ENCODE assay signal across 15 cellular contexts in the genomic region with DNA sequence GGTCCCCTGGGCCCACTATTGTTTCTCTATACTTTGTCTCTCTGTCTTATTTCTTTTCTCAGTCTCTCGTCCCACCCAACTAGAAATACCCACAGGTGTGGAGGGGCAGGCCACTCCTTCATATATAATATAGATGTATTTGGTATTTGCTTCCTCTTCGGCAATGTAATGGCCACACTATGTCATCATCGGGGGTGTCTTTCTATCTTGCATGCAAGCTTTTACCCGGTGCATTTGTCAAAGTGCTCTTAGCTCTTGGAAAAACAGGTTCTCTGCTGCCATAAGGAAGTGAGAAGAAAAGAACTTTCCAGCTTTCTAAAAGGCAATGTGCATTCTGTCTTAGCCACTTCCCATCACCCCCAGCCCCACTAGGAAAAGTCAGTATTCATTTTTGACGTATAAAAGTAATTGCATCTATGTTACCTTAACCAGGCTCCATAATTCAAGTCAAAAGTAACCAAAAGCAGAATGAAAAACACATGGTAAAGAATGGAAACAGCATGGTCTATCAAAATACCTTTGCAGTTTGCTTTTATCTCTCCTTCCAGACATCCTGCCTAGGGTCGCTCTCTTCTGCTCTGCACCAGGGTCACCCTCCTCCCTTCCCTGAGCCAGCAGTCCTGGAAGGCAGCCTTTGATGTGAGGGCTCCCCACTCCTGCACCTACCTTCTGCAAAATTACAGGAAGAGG. TPM values are rescaled to one million over a fixed set of nuclear protein-coding genes. Genes with fewer than 3 reads are reported as not detected.
DNase-seq lines count a peak whose midpoint lies in the region; ATAC-seq and TF ChIP-seq lines count a peak whose summit lies in the region.
"Had no signal": no experiment of that assay in that cellular context is flagged by ENCODE, and none has a peak within 500 bp of the region (broad histone marks: within the 10 kb centered on the region; RNA-seq: fewer than 3 reads in every experiment).

No MANE protein-coding gene starts in this region.

- CTCF ChIA-PET in CD8-positive, alpha-beta T cell (lab: Charles Lee): no interaction called here
- CTCF ChIA-PET in T-cell (lab: Charles Lee): interaction anchor here in 1 of 2 donors (0.5 kb wide), 1 partner anchor 193 kb away, joined by 3 read pairs; no protein-coding TSS in a partner anchor

- no peak overlapping the region for H3K14ac ChIP-seq in mesenchymal stem cell (ENCODE audit: low read length in 2 of 2)

- no peak overlapping the region for H4K8ac ChIP-seq in mesenchymal stem cell (ENCODE audit: low read length)

- no peak overlapping the region for H2BK5ac ChIP-seq in mesenchymal stem cell (ENCODE audit: low read depth, low read length, poor library complexity, severe bottlenecking)

- 69% methylated on average over 4 of the region's 6 CpGs for WGBS in mesenchymal stem cell

- H3K27me3 ChIP-seq in CD8-positive, alpha-beta T cell (ENCODE audit: insufficient read depth, low read length): no peaks in the 10 kb centered on the region
- H3K27me3 ChIP-seq in mesenchymal stem cell (ENCODE audit: control insufficient read depth in 1 of 2, insufficient read depth in 1 of 2, low read length in 2 of 2): peaks cover 0 to 61% of the 10 kb centered on the region in 2 experiments
- H3K27me3 ChIP-seq in MM.1S (replicated peaks; ENCODE audit: insufficient read depth, low read length): no peaks in the 10 kb centered on the region

- no peak overlapping the region for H3K27ac Mint-ChIP-seq in CD8-positive, alpha-beta T cell
- H3K27ac Mint-ChIP-seq in T-cell: peak overlapping the region; percentile 21 to 72
- H3K27ac Mint-ChIP-seq: activated CD4-positive, alpha-beta T cell treated with anti-CD3 and anti-CD28 coated beads, Interleukin-2, amount 10 ng/mL, durations not matched to agents 7 days and 5 days had no signal

- H3K36me3 ChIP-seq in CD8-positive, alpha-beta T cell (ENCODE audit: insufficient read depth, low read length): no peaks in the 10 kb centered on the region
- H3K36me3 ChIP-seq in mesenchymal stem cell (ENCODE audit: control insufficient read depth in 1 of 2, insufficient read depth in 2 of 2, low read depth in 1 of 2, low read length in 2 of 2) (no peaks in the 10 kb centered on the region), MM.1S (replicated peaks; ENCODE audit: insufficient read depth, low read length) (no peaks in the 10 kb centered on the region)

- H3K79me2 ChIP-seq in MM.1S (ENCODE audit: low read length): no peaks in the 10 kb centered on the region
- H3K79me2 ChIP-seq: parathyroid adenoma had no signal

- no peak overlapping the region for H2BK12ac ChIP-seq in mesenchymal stem cell (ENCODE audit: low read length in 2 of 2)

- H3K9ac ChIP-seq in mesenchymal stem cell (ENCODE audit: low read length) (no peak overlapping the region), MM.1S (ENCODE audit: low read length) (no peak overlapping the region)
- H3K9ac ChIP-seq: parathyroid adenoma had no signal

- intact Hi-C loops in CD8-positive, alpha-beta T cell (cut with DNase I, micrococcal nuclease): no loop called here

- H3K36me3 Mint-ChIP-seq in CD8-positive, alpha-beta T cell: no peaks in the 10 kb centered on the region
- no peaks in the 10 kb centered on the region for H3K36me3 Mint-ChIP-seq in T-cell

- no peak overlapping the region for H3K27ac ChIP-seq in CD8-positive, alpha-beta T cell (ENCODE audit: low read depth, low read length)
- peak overlapping the region; percentile 67 for H3K27ac ChIP-seq in caudate nucleus (ENCODE audit: low read depth, low read length)
- H3K27ac ChIP-seq in mesenchymal stem cell (ENCODE audit: low read length, poor library complexity, severe bottlenecking): no peak overlapping the region
- H3K27ac ChIP-seq in MM.1S (ENCODE audit: low read length): no peak overlapping the region
- H3K27ac ChIP-seq: parathyroid adenoma had no signal

- peak overlapping the region; percentile 54 for H2BK15ac ChIP-seq in mesenchymal stem cell (ENCODE audit: low read depth, poor library complexity, severe bottlenecking)

- peak overlapping the region; percentile 13 to 55 for H3K18ac ChIP-seq in mesenchymal stem cell (ENCODE audit: low read depth in 1 of 2, low read length in 2 of 2)

- peaks cover 4% of the 10 kb centered on the region for H3K27me3 Mint-ChIP-seq in CD8-positive, alpha-beta T cell (ENCODE audit: low read depth)
- peaks cover 8 to 14% of the 10 kb centered on the region in 2 donors for H3K27me3 Mint-ChIP-seq in T-cell

- no peak overlapping the region for H3K4me2 ChIP-seq in mesenchymal stem cell (ENCODE audit: low read length, poor library complexity, severe bottlenecking)
- no peak overlapping the region for H3K4me2 ChIP-seq in MM.1S (ENCODE audit: low read depth, low read length)

- peak overlapping the region; percentile 54 for H4K91ac ChIP-seq in mesenchymal stem cell (ENCODE audit: low read length)

- H3K79me1 ChIP-seq in mesenchymal stem cell (replicated peaks; ENCODE audit: low read length, poor library complexity, severe bottlenecking): no peaks in the 10 kb centered on the region

- H3K4me3 ChIP-seq in CD8-positive, alpha-beta T cell (ENCODE audit: low read depth, low read length): no peak overlapping the region
- no peak overlapping the region for H3K4me3 ChIP-seq in mesenchymal stem cell (ENCODE audit: insufficient read depth in 1 of 2, low read depth in 1 of 2, low read length in 2 of 2)
- H3K4me3 ChIP-seq in MM.1S (ENCODE audit: low read length): no peak overlapping the region

- peaks cover 27% of the 10 kb centered on the region for H3K4me1 Mint-ChIP-seq in CD8-positive, alpha-beta T cell (ENCODE audit: low read depth)
- peaks cover 23 to 32% (median 26%) of the 10 kb centered on the region in 3 donors for H3K4me1 Mint-ChIP-seq in T-cell

- no peaks in the 10 kb centered on the region for H4K20me1 ChIP-seq in MM.1S (ENCODE audit: insufficient read depth, low read length)

- H2AK5ac ChIP-seq in mesenchymal stem cell (ENCODE audit: low read length, severe bottlenecking): no peak overlapping the region

- H3K23ac ChIP-seq in mesenchymal stem cell (ENCODE audit: low read length in 2 of 2): no peak overlapping the region

- peak overlapping the region; percentile 63 for H3K4me3 Mint-ChIP-seq in CD8-positive, alpha-beta T cell
- peak overlapping the region; percentile 8 to 79 (median 48) for H3K4me3 Mint-ChIP-seq in T-cell

- H3K4ac ChIP-seq in mesenchymal stem cell (ENCODE audit: low read depth in 1 of 2, low read length in 2 of 2): no peak overlapping the region

- peaks cover 25% of the 10 kb centered on the region for H3K4me1 ChIP-seq in CD8-positive, alpha-beta T cell (ENCODE audit: insufficient read depth, low read length)
- no peaks in the 10 kb centered on the region for H3K4me1 ChIP-seq in mesenchymal stem cell (ENCODE audit: control insufficient read depth, insufficient read depth, low read depth, low read length)
- H3K4me1 ChIP-seq in MM.1S (ENCODE audit: low read length): no peaks in the 10 kb centered on the region
- H3K4me1 ChIP-seq: parathyroid adenoma had no signal

- no peaks in the 10 kb centered on the region for H3K9me2 ChIP-seq in MM.1S (replicated peaks; ENCODE audit: insufficient read depth, low read length)

- H2AFZ ChIP-seq in mesenchymal stem cell (ENCODE audit: low read depth, low read length): no peak overlapping the region
- H2AFZ ChIP-seq in MM.1S (ENCODE audit: low read length): no peak overlapping the region
- H2AFZ ChIP-seq: parathyroid adenoma had no signal

- H3F3A ChIP-seq in MM.1S (ENCODE audit: insufficient read depth, low read length): no peaks in the 10 kb centered on the region

- POLR2A ChIA-PET in CD8-positive, alpha-beta T cell (lab: Charles Lee): no interaction called here
- POLR2A ChIA-PET in T-cell (lab: Charles Lee): no interaction called here

- H3K9me3 Mint-ChIP-seq in CD8-positive, alpha-beta T cell: no peaks in the 10 kb centered on the region
- peaks cover 0 to 4% (median 0%) of the 10 kb centered on the region in 3 donors for H3K9me3 Mint-ChIP-seq in T-cell

- H3K9me3 ChIP-seq in CD8-positive, alpha-beta T cell (ENCODE audit: low read length): no peaks in the 10 kb centered on the region
- H3K9me3 ChIP-seq in mesenchymal stem cell (ENCODE audit: control insufficient read depth, low read length): peaks cover 11% of the 10 kb centered on the region
- H3K9me3 ChIP-seq in MM.1S (replicated peaks; ENCODE audit: insufficient read depth, low read length): no peaks in the 10 kb centered on the region

- no peak for ATAC-seq in CD8-positive, alpha-beta T cell
- ATAC-seq in T-cell (replicated peaks in 1 of 4): peak in 3 of 4 experiments; percentile 41 to 43 (median 42)
- no peak for ATAC-seq in HG02763 (IDR thresholded peaks at IDR 0.05; ENCODE audit: unreplicated experiment)
- ATAC-seq: left lobe of liver had no signal

- no peak overlapping the region for H2BK120ac ChIP-seq in mesenchymal stem cell (ENCODE audit: low read depth, low read length)

- TF ChIP-seq CTCF in CD8-positive, alpha-beta T cell (IDR thresholded peaks at IDR 0.05): no peak
- no peak for TF ChIP-seq CTCF in MM.1S (IDR thresholded peaks at IDR 0.05; ENCODE audit: low read length)

- DNase-seq in CD8-positive, alpha-beta T cell: no peak
- DNase-seq in T-cell (no peak), caudate nucleus (lab: John Stamatoyannopoulos, UW) (no peak), mesenchymal stem cell (no peak), MM.1S (no peak), SHP77 treated with DMSO at 0.1 percent for 48 hours (lab: John Stamatoyannopoulos, UW) (no peak)
- DNase-seq in activated naive CD4-positive, alpha-beta T cell treated with Interleukin-2 at 50 U/mL for 16 hours: no peak
- DNase-seq: activated CD4-positive, alpha-beta T cell treated with anti-CD3 and anti-CD28 coated beads, Interleukin-2, amount 10 ng/mL, durations not matched to agents 7 days and 5 days; activated T-cell treated with anti-CD3 and anti-CD28 coated beads for 4 hours; NCI-H2029; substantia nigra; T-helper 9 cell had no signal

RNA-seq across cellular contexts. Expression of a gene that starts 27.2 kb away (rescaled TPM):
- total RNA-seq in CD8-positive, alpha-beta T cell: under 1 TPM; 0.38 to 0.64 TPM
- 1 to 10 TPM in 4 of 5 donors, under 1 TPM in 1; 0.56 to 1.2 (median 1.1) TPM for total RNA-seq in T-cell
- polyA plus RNA-seq in mesenchymal stem cell (2013, experiment 1 of 2): 258 TPM
- polyA plus RNA-seq in mesenchymal stem cell (2013, experiment 2 of 2): 261 TPM

Comparison
In these comparisons a context has a peak if more than half of its experiments do, and no peak if none do; other contexts are left out.
1. ATAC-seq: peak in T-cell (3 of 4); none in CD8-positive, alpha-beta T cell (single experiment) and HG02763 (single experiment).